ENCODE assay signal across 19 cellular contexts in genomic region chr3:134258761-134259347, GRCh38. TPM values are rescaled to one million over a fixed set of nuclear protein-coding genes. Genes with fewer than 3 reads are reported as not detected.
DNase-seq lines count a peak whose midpoint lies in the region; ATAC-seq, FAIRE-seq and TF ChIP-seq lines count a peak whose summit lies in the region.
"Had no signal": no experiment of that assay in that cellular context is flagged by ENCODE, and none has a peak within 500 bp of the region (broad histone marks: within the 10 kb centered on the region; RNA-seq: fewer than 3 reads in every experiment).

No MANE protein-coding gene starts in this region.

- H3K56ac ChIP-seq in mesendoderm (ENCODE audit: low read length) = no peak overlapping the region

- H3K79me2 ChIP-seq in GM12878 (ENCODE audit: control insufficient read depth, insufficient read depth, low read length) (no peaks in the 10 kb centered on the region), mesendoderm (ENCODE audit: control insufficient read depth, insufficient read depth, low read length) (no peaks in the 10 kb centered on the region)

- H2AFZ ChIP-seq in GM12878 (ENCODE audit: control insufficient read depth, low read depth, low read length) = no peak overlapping the region
- H2AFZ ChIP-seq: GM23338, PC-9 had no signal

- H3K27me3 ChIP-seq in GM12878 (replicated peaks in 1 of 2; ENCODE audit: control insufficient read depth in 2 of 2, insufficient read depth in 2 of 2, low read length in 1 of 2) (peaks cover 0 to 4% of the 10 kb centered on the region in 2 experiments; a peak in 2 of 4 replicates), mesendoderm (ENCODE audit: insufficient read depth, low read length, poor library complexity) (no peaks in the 10 kb centered on the region)

- WGBS in GM12878 (ENCODE audit: insufficient coverage, insufficient replicate concordance, low lambda C conversion rate, missing lambda C conversion rate) = 68% methylated on average over 4 of the region's 4 CpGs
- no CpG with 5 or more reads among the region's 4 CpGs for WGBS in mesendoderm (ENCODE audit: extremely low coverage, insufficient coverage, low lambda C conversion rate)

- H3K36me3 ChIP-seq in GM12878 (ENCODE audit: control insufficient read depth in 2 of 2, insufficient read depth in 2 of 2, low read length in 1 of 2) = no peaks in the 10 kb centered on the region
- no peaks in the 10 kb centered on the region for H3K36me3 ChIP-seq in mesendoderm (ENCODE audit: control insufficient read depth, insufficient read depth, low read length)

- POLR2A ChIA-PET in GM12878 (lab: Charles Lee) = no interaction called here

- H2BK15ac ChIP-seq in mesendoderm (replicated peaks; ENCODE audit: low read depth) = peak overlapping the region; percentile 57

- no peak for DNase-seq in Calu3
- DNase-seq in GM12878 (ENCODE audit: low read depth, low spot score) = no peak
- DNase-seq in fibroblast of peridontal ligament (ENCODE audit: extremely low read depth) = peak; percentile 31
- DNase-seq in mesendoderm = no peak
- no peak for DNase-seq in NCI-H510A treated with DMSO at 0.1 percent for 48 hours (lab: John Stamatoyannopoulos, UW)
- no peak for DNase-seq in type B pancreatic cell (ENCODE audit: extremely low spot score, unreplicated experiment)
- no peak for DNase-seq in AG20443 (ENCODE audit: low spot score)
- no peak for DNase-seq in NCI-H446 treated with DMSO at 0.1 percent for 48 hours (lab: John Stamatoyannopoulos, UW)
- DNase-seq: EL, KBM-7, NCI-H1694 treated with DMSO at 0.1 percent for 48 hours, NCI-H524 treated with DMSO at 0.1 percent for 48 hours, PC-9, SW 1271 had no signal

- ATAC-seq in GM12878 = no peak
- ATAC-seq: GM23338, HCT116 had no signal

- H3K23ac ChIP-seq in mesendoderm (ENCODE audit: low read length) = no peak overlapping the region

- H3K27me3 Mint-ChIP-seq in Calu3 (ENCODE audit: unreplicated experiment) (no peaks in the 10 kb centered on the region), type B pancreatic cell (no peaks in the 10 kb centered on the region)

- H3K9me3 ChIP-seq in GM12878 (replicated peaks; ENCODE audit: control insufficient read depth, insufficient read depth, low read length) = no peaks in the 10 kb centered on the region

- H3K27ac ChIP-seq in GM12878 (ENCODE audit: control insufficient read depth, insufficient read depth) = no peak overlapping the region
- H3K27ac ChIP-seq in mesendoderm (ENCODE audit: low read depth, low read length) = no peak overlapping the region
- H3K27ac ChIP-seq: PC-9 had no signal

- H2AK5ac ChIP-seq in mesendoderm (ENCODE audit: low read length) = peak overlapping the region; percentile 14

- no peak for TF ChIP-seq POLR2A in GM12878 (IDR thresholded peaks at IDR 0.05; ENCODE audit: low read depth, low read length)

- TF ChIP-seq EP300 in GM12878 (IDR thresholded peaks at IDR 0.05; ENCODE audit: borderline replicate concordance in 1 of 2, control insufficient read depth in 1 of 2, low read depth in 2 of 2, low read length in 2 of 2) = no peak

- no peak overlapping the region for H3K18ac ChIP-seq in mesendoderm (ENCODE audit: low read length)

- H3K4me1 ChIP-seq in GM12878 (ENCODE audit: control insufficient read depth, insufficient read depth, low read length) = peaks cover 4% of the 10 kb centered on the region; the same call in 1 of the 2 replicates
- H3K4me1 ChIP-seq in mesendoderm (ENCODE audit: control insufficient read depth, low read depth, low read length) = peaks cover 3% of the 10 kb centered on the region

- RAD21 ChIA-PET in GM12878 (lab: Charles Lee; ENCODE audit: unreplicated experiment) = no interaction called here

- in situ Hi-C loops in GM12878 (cut with MboI) = no loop called here

- SMC1A ChIA-PET in GM12878 (lab: Charles Lee; ENCODE audit: uncharacterized antibody, unreplicated experiment) = no interaction called here

- H3K4me3 Mint-ChIP-seq in Calu3 (ENCODE audit: low read depth, unreplicated experiment) = no peak overlapping the region
- H3K4me3 Mint-ChIP-seq in type B pancreatic cell = no peak overlapping the region
- H3K4me3 Mint-ChIP-seq: B cell, GM23338 had no signal

- H4K20me1 ChIP-seq in GM12878 (ENCODE audit: control insufficient read depth, insufficient read depth) = no peaks in the 10 kb centered on the region

- BruUV-seq in Calu3 (replicated peaks; lab: Mats Ljungman, UMichigan) (no TSS peak), GM12878 (replicated peaks; lab: Mats Ljungman, UMichigan) (no TSS peak)

- H2BK5ac ChIP-seq in mesendoderm (ENCODE audit: low read length) = no peak overlapping the region

- H3K9me3 Mint-ChIP-seq in Calu3 (ENCODE audit: low read depth, unreplicated experiment) (no peaks in the 10 kb centered on the region), type B pancreatic cell (peaks cover 11% of the 10 kb centered on the region)

- no peak for TF ChIP-seq RAD21 in GM12878 (IDR thresholded peaks at IDR 0.05; ENCODE audit: insufficient read depth, low read depth, low read length)

- intact Hi-C loops in Calu3 (cut with micrococcal nuclease; ENCODE audit: unreplicated experiment) = no loop called here
- intact Hi-C loops in GM12878 (cut with micrococcal nuclease; ENCODE audit: unreplicated experiment) = no loop called here

- peak; percentile 69 for FAIRE-seq in GM12878 (lab: Jason Lieb, UNC)
- FAIRE-seq: GM12891, GM18507 had no signal

- peak overlapping the region; percentile 14 for H3K27ac Mint-ChIP-seq in Calu3 (ENCODE audit: unreplicated experiment)
- no peak overlapping the region for H3K27ac Mint-ChIP-seq in type B pancreatic cell
- H3K27ac Mint-ChIP-seq: B cell, GM23338 had no signal

- H3K9ac ChIP-seq in GM12878 (ENCODE audit: control insufficient read depth, insufficient read depth, low read length) (no peak overlapping the region), mesendoderm (ENCODE audit: low read length) (no peak overlapping the region)

- CTCF ChIA-PET in Calu3 (lab: Charles Lee) = no interaction called here
- CTCF ChIA-PET in GM12878 (lab: Yijun Ruan, JAX) = no interaction called here

- peaks cover 32% of the 10 kb centered on the region for H3K4me1 Mint-ChIP-seq in Calu3 (ENCODE audit: low read depth, unreplicated experiment)
- peaks cover 14% of the 10 kb centered on the region for H3K4me1 Mint-ChIP-seq in type B pancreatic cell (ENCODE audit: unreplicated experiment)

- TF ChIP-seq CTCF in Calu3 (IDR thresholded peaks at IDR 0.05; ENCODE audit: unreplicated experiment) (no peak), GM12878 (IDR thresholded peaks at IDR 0.05 in 2 of 3, conservative IDR thresholded peaks at IDR 0.05 in 1 of 3; ENCODE audit: control insufficient read depth in 2 of 3, extremely low read depth in 1 of 3, insufficient read depth in 1 of 3, low read depth in 3 of 3, low read length in 3 of 3) (no peak), type B pancreatic cell (conservative IDR thresholded peaks at IDR 0.05) (no peak)

- H3K4me3 ChIP-seq in GM12878 = no peak overlapping the region
- no peak overlapping the region for H3K4me3 ChIP-seq in mesendoderm (ENCODE audit: low read length)
- H3K4me3 ChIP-seq: GM23338, PC-9 had no signal

- no peaks in the 10 kb centered on the region for H3K79me1 ChIP-seq in mesendoderm (ENCODE audit: low read length)

- H2BK120ac ChIP-seq in mesendoderm (ENCODE audit: low read depth, low read length) = no peak overlapping the region

- H4K8ac ChIP-seq in mesendoderm (ENCODE audit: low read depth, low read length) = no peak overlapping the region

- no peak overlapping the region for H4K5ac ChIP-seq in mesendoderm (ENCODE audit: low read length)

- H3K4me2 ChIP-seq in GM12878 (ENCODE audit: control insufficient read depth, insufficient read depth) = no peak overlapping the region
- H3K4me2 ChIP-seq in mesendoderm (ENCODE audit: low read length) = no peak overlapping the region
- H3K4me2 ChIP-seq: GM23338, PC-9 had no signal

- no peaks in the 10 kb centered on the region for H3K36me3 Mint-ChIP-seq in Calu3 (ENCODE audit: insufficient read depth, unreplicated experiment)
- no peaks in the 10 kb centered on the region for H3K36me3 Mint-ChIP-seq in type B pancreatic cell

- H3K4ac ChIP-seq in mesendoderm (ENCODE audit: low read depth, low read length) = no peak overlapping the region

TF ChIP-seq in GM12878, 131 proteins besides CTCF, POLR2A, EP300 and RAD21:
- no peak for TF ChIP-seq ZZZ3 (IDR thresholded peaks at IDR 0.05; ENCODE audit: control insufficient read depth, insufficient read length, low read depth)
- no peak for TF ChIP-seq POU2F2 (IDR thresholded peaks at IDR 0.05; ENCODE audit: borderline replicate concordance, low read depth, low read length)
- TF ChIP-seq SIN3A (IDR thresholded peaks at IDR 0.05; ENCODE audit: low read depth, low read length) = no peak

RNA-seq across cellular contexts. Expression of gene RYK, which starts 8.2 kb away (rescaled TPM):
- 109 and 135 TPM in 2 replicates for total RNA-seq in Calu3 (2022)
- 96.7 and 112 TPM in 2 replicates for total RNA-seq in GM12878 (2013; cell fraction: nucleolus; rRNA removed)
- 15.2 and 17.5 TPM in 2 replicates for total RNA-seq in GM12878 (2014; rRNA removed)
- 16.3 and 17.5 TPM in 2 replicates for total RNA-seq in GM12878 (2014; rRNA removed; fragmentation: Illumina TruSeq; extraction: Trizol)
- total RNA-seq in GM12878 (2021) = 9.0 and 10.5 TPM in 2 replicates
- polyA plus RNA-seq in GM12878 (2011; ENCODE audit: low read depth) = 5.4 TPM
- 25.1 and 31.5 TPM in 2 replicates for polyA plus RNA-seq in GM12878 (2011; rRNA removed)
- 10.7 and 13.2 TPM in 2 replicates for polyA plus RNA-seq in GM12878 (2011; cell fraction: cytosol; rRNA removed)
- 34.4 and 37.8 TPM in 2 replicates for polyA plus RNA-seq in GM12878 (2011; cell fraction: nucleus; rRNA removed)
- polyA plus RNA-seq in GM12878 (2012) = 6.8 and 10.5 TPM in 2 replicates
- 14.7 and 20.3 TPM in 2 replicates for polyA plus RNA-seq in GM12878 (2014; fragmentation: Illumina TruSeq; extraction: Trizol)
- polyA plus RNA-seq in GM12878 (2014; fragmentation: Nextera tagmentation; extraction: Ambion mirVana) = 1 to 10 TPM; 3.4 to 4.3 TPM
- 11.6 and 11.7 TPM in 2 replicates for polyA plus RNA-seq in GM12878 (2014; rRNA removed)
- polyA plus RNA-seq in GM12878 (2016; fragmentation: Nextera tagmentation; extraction: Ambion mirVana) = 1 to 10 TPM; 2.0 to 4.7 TPM
- 31.7 and 33.4 TPM in 2 replicates for polyA minus RNA-seq in GM12878 (2011; rRNA and poly(A)+ RNA removed)
- 4.8 and 6.2 TPM in 2 replicates for polyA minus RNA-seq in GM12878 (2011; cell fraction: cytosol; rRNA and poly(A)+ RNA removed)
- 19.5 and 38.2 TPM in 2 replicates for polyA minus RNA-seq in GM12878 (2011; cell fraction: nucleus; rRNA and poly(A)+ RNA removed)
- 87.5 TPM for polyA plus RNA-seq in mesendoderm (2013, experiment 1 of 2)
- 87.1 TPM for polyA plus RNA-seq in mesendoderm (2013, experiment 2 of 2)
- total RNA-seq in type B pancreatic cell (ENCODE audit: low replicate concordance) = 50.7 and 59.2 TPM in 2 replicates
